20 cellular contexts compared by ENCODE assay signal in the genomic region with DNA sequence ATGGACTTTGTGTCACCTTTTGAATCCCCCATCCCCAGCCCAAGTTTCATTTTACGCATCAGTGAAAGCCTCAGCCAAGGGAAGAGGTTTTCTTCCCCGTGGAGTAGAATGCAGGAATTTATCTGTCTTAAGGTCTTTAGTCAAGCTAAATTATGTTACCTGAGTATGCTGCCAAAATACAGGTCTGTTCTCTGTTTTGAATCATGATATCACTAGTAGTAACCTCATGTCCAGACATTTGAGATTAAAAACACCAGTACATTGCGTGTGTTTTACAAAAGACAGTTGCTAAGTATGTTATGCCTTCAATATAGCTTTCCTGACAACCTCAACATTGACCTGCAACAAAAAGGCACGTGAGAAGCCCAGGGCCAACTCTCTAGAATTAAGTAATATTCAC. TPM values are rescaled to one million over a fixed set of nuclear protein-coding genes. Genes with fewer than 3 reads are reported as not detected.
DNase-seq lines count a peak whose midpoint lies in the region; ATAC-seq and TF ChIP-seq lines count a peak whose summit lies in the region.
"Had no signal": no experiment of that assay in that cellular context is flagged by ENCODE, and none has a peak within 500 bp of the region (broad histone marks: within the 10 kb centered on the region; RNA-seq: fewer than 3 reads in every experiment).

No MANE protein-coding gene starts in this region.

- no peak overlapping the region for H3K4me3 Mint-ChIP-seq in mesothelial cell of epicardium
- H3K4me3 Mint-ChIP-seq: CD14-positive monocyte; CD4-positive, alpha-beta memory T cell; HFFc6 had no signal

- H3K27ac Mint-ChIP-seq in mesothelial cell of epicardium, result peak overlapping the region; percentile 60
- H3K27ac Mint-ChIP-seq: CD4-positive, alpha-beta memory T cell; HFFc6 had no signal

- H3K27me3 ChIP-seq in BLaER1 treated with 17β-estradiol and CSF1 and Interleukin-3, amounts not matched to agents 10 nM and 100 nM, result no peaks in the 10 kb centered on the region
- H3K27me3 ChIP-seq: BE2C had no signal

- peak overlapping the region in 9 of 11 experiments; percentile 18 to 100 (median 99); a peak in 15 of 22 replicates for H3K27ac ChIP-seq in BLaER1 treated with 17β-estradiol and CSF1 and Interleukin-3, amounts not matched to agents 10 nM and 100 nM
- H3K27ac ChIP-seq: HL-60 had no signal

- peak overlapping the region in 6 of 10 experiments; percentile 33 to 59 (median 44); a peak in 6 of 20 replicates for H3K4me3 ChIP-seq in BLaER1 treated with 17β-estradiol and CSF1 and Interleukin-3, amounts not matched to agents 10 nM and 100 nM

- peaks cover 32 to 49% (median 45%) of the 10 kb centered on the region in 11 experiments for H3K9me3 ChIP-seq in BLaER1 treated with 17β-estradiol and CSF1 and Interleukin-3, amounts not matched to agents 10 nM and 100 nM (replicated peaks in 1 of 11)
- H3K9me3 ChIP-seq: BE2C had no signal

- H3K36me3 ChIP-seq in BLaER1 treated with 17β-estradiol and CSF1 and Interleukin-3, amounts not matched to agents 10 nM and 100 nM, result peaks cover 5 to 40% (median 29%) of the 10 kb centered on the region in 11 experiments; a peak in 14 of 22 replicates
- H3K36me3 ChIP-seq: BE2C had no signal

- H3K36me3 Mint-ChIP-seq in mesothelial cell of epicardium, result peaks cover 20% of the 10 kb centered on the region
- H3K36me3 Mint-ChIP-seq: CD14-positive monocyte; CD4-positive, alpha-beta memory T cell had no signal

- TF ChIP-seq CTCF in mesothelial cell of epicardium (IDR thresholded peaks at IDR 0.05; ENCODE audit: unreplicated experiment) (no peak), omental fat pad (IDR thresholded peaks at IDR 0.05) (no peak)

- peak; percentile 58 for ATAC-seq in omental fat pad (ENCODE audit: low FRiP score)
- ATAC-seq in GM21526 (IDR thresholded peaks at IDR 0.05; ENCODE audit: low FRiP score, unreplicated experiment), result no peak
- ATAC-seq: HCT116 had no signal

- H3K4me2 ChIP-seq in BLaER1 treated with 17β-estradiol and CSF1 and Interleukin-3, amounts not matched to agents 10 nM and 100 nM, result peak overlapping the region; percentile 6 to 97 (median 91); a peak in 17 of 22 replicates

- H3K9ac ChIP-seq in BLaER1 treated with 17β-estradiol and CSF1 and Interleukin-3, amounts not matched to agents 10 nM and 100 nM, result peak overlapping the region in 2 of 11 experiments; percentile 1 to 12; a peak in 2 of 22 replicates

- no peaks in the 10 kb centered on the region for H4K20me1 ChIP-seq in BLaER1 treated with 17β-estradiol and CSF1 and Interleukin-3, amounts not matched to agents 10 nM and 100 nM

- H3K9me3 Mint-ChIP-seq in mesothelial cell of epicardium, result peaks cover 11% of the 10 kb centered on the region
- H3K9me3 Mint-ChIP-seq: HFFc6 had no signal

- H3K4me1 Mint-ChIP-seq in mesothelial cell of epicardium, result peaks cover 46% of the 10 kb centered on the region

- no peak for DNase-seq in mesothelial cell of epicardium (ENCODE audit: low spot score in 2 of 2, unreplicated experiment in 2 of 2)
- no peak for DNase-seq in omental fat pad (ENCODE audit: low spot score)
- DNase-seq in T-helper 1 cell, result no peak
- DNase-seq in HuH-7.5 (ENCODE audit: low spot score), result no peak
- DNase-seq: ACHN; BE2C; Calu3; CD4-positive, alpha-beta memory T cell; DMS79 treated with DMSO at 0.1 percent for 48 hours; GF-D8; GOT3; H7; HFFc6; IMR-90 had no signal

- H3K4me1 ChIP-seq in BLaER1 treated with 17β-estradiol and CSF1 and Interleukin-3, amounts not matched to agents 10 nM and 100 nM, result peaks cover 78 to 98% (median 86%) of the 10 kb centered on the region in 10 experiments

- no peaks in the 10 kb centered on the region for H3K27me3 Mint-ChIP-seq in mesothelial cell of epicardium (ENCODE audit: low read depth)

RNA-seq across cellular contexts. Expression of a gene that starts 40.2 kb away (rescaled TPM):
- 68.7 to 70.5 TPM (median 70.0 TPM) in 3 replicates for total RNA-seq in mesothelial cell of epicardium
- total RNA-seq in omental fat pad, result 10 to 100 TPM; 25.3 to 54.8 (median 42.7) TPM
- total RNA-seq: Calu3, HT1080 had no signal
